27 cellular contexts compared by ENCODE assay signal in genomic region chr7:105787793-105788192, GRCh38.
"Had no signal": no experiment of that assay in that cellular context is flagged by ENCODE, and none has a peak within 500 bp of the region (broad histone marks: within the 10 kb centered on the region; RNA-seq: fewer than 3 reads in every experiment).

No MANE protein-coding gene starts in this region.

- H3K27ac ChIP-seq: ascending aorta, body of pancreas, Peyer's patch, SJCRH30 had no signal

- H3K4me1 ChIP-seq: ascending aorta, body of pancreas, Peyer's patch had no signal

- H3K4me3 Mint-ChIP-seq: activated CD8-positive, alpha-beta T cell treated with anti-CD3 and anti-CD28 coated beads, Interleukin-2, amount 10 ng/mL, durations not matched to agents 7 days and 5 days; activated naive CD8-positive, alpha-beta T cell treated with anti-CD3 and anti-CD28 coated beads, Interleukin-2, amount 50 U/mL, for 24 hours; T-helper 1 cell treated with Interleukin-12 subunit alpha and Interleukin-12 subunit beta and Interleukin-4 antibody, amounts not matched to agents 30 μg/mL and 1 μg/mL, for 36 hours; WTC11 had no signal

- H3K36me3 ChIP-seq: SJCRH30 had no signal

- H3K27ac Mint-ChIP-seq: activated CD8-positive, alpha-beta T cell treated with anti-CD3 and anti-CD28 coated beads, Interleukin-2, amount 10 ng/mL, durations not matched to agents 7 days and 5 days; activated naive CD4-positive, alpha-beta T cell treated with anti-CD3 and anti-CD28 coated beads, Interleukin-2, amount 50 U/mL, for 72 hours; activated naive CD8-positive, alpha-beta T cell treated with anti-CD3 and anti-CD28 coated beads, Interleukin-2, amount 50 U/mL, for 24 hours; T-helper 1 cell treated with Interleukin-12 subunit alpha and Interleukin-12 subunit beta and Interleukin-4 antibody, amounts not matched to agents 30 μg/mL and 1 μg/mL, for 36 hours had no signal

- H3K9me3 Mint-ChIP-seq: activated naive CD4-positive, alpha-beta T cell treated with anti-CD3 and anti-CD28 coated beads, Interleukin-2, amount 50 U/mL, for 72 hours; activated naive CD8-positive, alpha-beta T cell treated with anti-CD3 and anti-CD28 coated beads, Interleukin-2, amount 50 U/mL, for 24 hours; T-helper 1 cell treated with Interleukin-12 subunit alpha and Interleukin-12 subunit beta and Interleukin-4 antibody, amounts not matched to agents 30 μg/mL and 1 μg/mL, for 36 hours had no signal

- ATAC-seq: activated CD8-positive, alpha-beta T cell treated with anti-CD3 and anti-CD28 coated beads, Interleukin-2, amount 10 ng/mL, durations not matched to agents 7 days and 5 days; activated naive CD4-positive, alpha-beta T cell treated with anti-CD3 and anti-CD28 coated beads, Interleukin-2, amount 50 U/mL, for 72 hours; activated naive CD8-positive, alpha-beta T cell treated with anti-CD3 and anti-CD28 coated beads, Interleukin-2, amount 50 U/mL, for 24 hours; body of pancreas had no signal

- DNase-seq: activated CD4-positive, alpha-beta T cell treated with anti-CD3 and anti-CD28 coated beads for 48 hours; activated CD4-positive, alpha-beta T cell treated with anti-CD3 and anti-CD28 coated beads, Interleukin-2, amount 50 U/mL, for 4 hours; activated CD4-positive, CD25-positive, alpha-beta regulatory T cell treated with anti-CD3 and anti-CD28 coated beads, Interleukin-2, amount 50 U/mL, for 72 hours; activated CD8-positive, alpha-beta memory T cell treated with anti-CD3 and anti-CD28 coated beads, Interleukin-2, amount 50 U/mL, for 48 hours; activated CD8-positive, alpha-beta T cell treated with anti-CD3 and anti-CD28 coated beads, Interleukin-2, amount 10 ng/mL, durations not matched to agents 7 days and 5 days; activated naive CD4-positive, alpha-beta T cell; activated naive CD8-positive, alpha-beta T cell treated with anti-CD3 and anti-CD28 coated beads, Interleukin-2, amount 50 U/mL, for 24 hours; activated T-cell treated with anti-CD3 and anti-CD28 coated beads, Interleukin-2, amount 50 U/mL, for 1 hour; amniotic stem cell; body of pancreas; central memory CD4-positive, alpha-beta T cell; Karpas-422; NCI-H1105 treated with DMSO at 0.1 percent for 48 hours; NCI-H1436 treated with DMSO at 0.1 percent for 48 hours; NCI-H187; NCI-H2081; NCI-H446; NCI-H524; NCI-H748 treated with DMSO at 0.1 percent for 48 hours; OCI-M1; Right ventricle myocardium superior; SJCRH30 had no signal

- H3K9me3 ChIP-seq: ascending aorta, body of pancreas, Peyer's patch, SJCRH30 had no signal

- H3K27me3 ChIP-seq: ascending aorta, body of pancreas, Peyer's patch, SJCRH30 had no signal

- H3K36me3 Mint-ChIP-seq: activated naive CD4-positive, alpha-beta T cell treated with anti-CD3 and anti-CD28 coated beads, Interleukin-2, amount 50 U/mL, for 72 hours had no signal

- H3K27me3 Mint-ChIP-seq: activated naive CD8-positive, alpha-beta T cell treated with anti-CD3 and anti-CD28 coated beads, Interleukin-2, amount 50 U/mL, for 24 hours had no signal

- H3K4me3 ChIP-seq: ascending aorta, body of pancreas, Peyer's patch, SJCRH30 had no signal
